ENCODE assay signal across 1 cellular context in the genomic region with DNA sequence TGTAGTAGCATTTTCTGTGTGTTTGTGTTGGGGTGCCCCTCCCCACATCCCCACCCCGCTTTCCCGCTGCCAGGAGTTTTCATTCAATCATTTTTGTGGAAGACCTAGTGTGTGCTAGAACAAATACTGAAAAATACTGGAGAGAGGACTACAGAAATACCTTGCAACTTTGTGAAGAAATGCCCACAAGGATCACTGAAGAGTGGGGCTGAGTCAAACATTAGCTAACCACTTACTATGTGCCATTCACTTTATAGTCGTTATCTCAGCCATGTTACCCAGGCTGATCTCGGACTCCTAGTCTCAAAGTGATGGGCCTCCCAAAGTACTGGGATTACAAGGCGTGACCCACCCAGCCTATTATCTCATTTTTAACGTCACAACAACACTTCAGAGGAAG.
TF ChIP-seq lines count a peak whose summit lies in the region.

No MANE protein-coding gene starts in this region.

TF ChIP-seq in GM12878, 131 proteins besides CTCF, POLR2A, EP300 and RAD21:
- TF ChIP-seq SREBF1 (IDR thresholded peaks at IDR 0.05; ENCODE audit: low read length) (no peak), TBL1XR1 (IDR thresholded peaks at IDR 0.05; ENCODE audit: low read depth, low read length) (no peak), RUNX3 (IDR thresholded peaks at IDR 0.05; ENCODE audit: low read length) (0 out of 2 replicates have a peak, but pooled peaks have one; percentile 9)
